In genomic region chr2:54649191-54649590, GRCh38 we compare ENCODE assay signal across 1 cellular context.
TF ChIP-seq lines count a peak whose summit lies in the region.

No MANE protein-coding gene starts in this region.

TF ChIP-seq in WTC11, 78 proteins besides CTCF, POLR2A, EP300 and RAD21 (continued from another document):
- no peak for TF ChIP-seq HMGXB4 (CRISPR knock-in tag; IDR thresholded peaks at IDR 0.05)
- TF ChIP-seq MAX (CRISPR knock-in tag; IDR thresholded peaks at IDR 0.05) = no peak
- no peak for TF ChIP-seq NFE2L1 (CRISPR knock-in tag; IDR thresholded peaks at IDR 0.05)
- TF ChIP-seq, protein P1, sequence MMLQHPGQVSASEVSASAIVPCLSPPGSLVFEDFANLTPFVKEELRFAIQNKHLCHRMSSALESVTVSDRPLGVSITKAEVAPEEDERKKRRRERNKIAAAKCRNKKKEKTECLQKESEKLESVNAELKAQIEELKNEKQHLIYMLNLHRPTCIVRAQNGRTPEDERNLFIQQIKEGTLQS (CRISPR knock-in tag; conservative IDR thresholded peaks at IDR 0.05) = no peak
- TF ChIP-seq MXD4 (CRISPR knock-in tag; IDR thresholded peaks at IDR 0.05; ENCODE audit: borderline replicate concordance) = no peak
